In genomic region chr5:74112372-74112875, GRCh38 we compare ENCODE assay signal across 15 cellular contexts.
A peak's percentile ranks its signal among the peaks of the same experiment; 100 is the strongest.
DNase-seq lines count a peak whose midpoint lies in the region; FAIRE-seq and TF ChIP-seq lines count a peak whose summit lies in the region.
"Had no signal": no experiment of that assay in that cellular context is flagged by ENCODE, and none has a peak within 500 bp of the region (broad histone marks: within the 10 kb centered on the region; RNA-seq: fewer than 3 reads in every experiment).

No MANE protein-coding gene starts in this region.

- no peaks in the 10 kb centered on the region for H3F3A ChIP-seq in neural cell (ENCODE audit: insufficient read depth, low read length, poor library complexity, severe bottlenecking)

- no peaks in the 10 kb centered on the region for H3K36me3 ChIP-seq in KMS-11 (ENCODE audit: insufficient read depth)
- no peaks in the 10 kb centered on the region for H3K36me3 ChIP-seq in bronchial epithelial cell (ENCODE audit: control insufficient read depth, insufficient read depth, low read length)
- H3K36me3 ChIP-seq in neural cell (ENCODE audit: insufficient read depth, low read length): no peaks in the 10 kb centered on the region
- H3K36me3 ChIP-seq: Peyer's patch had no signal

- no peaks in the 10 kb centered on the region for H3K4me1 Mint-ChIP-seq in progenitor cell of endocrine pancreas (ENCODE audit: low read depth)
- H3K4me1 Mint-ChIP-seq: B cell; CD4-positive, alpha-beta memory T cell had no signal

- H3K9me3 ChIP-seq in neural cell (ENCODE audit: low read length): no peaks in the 10 kb centered on the region
- H3K9me3 ChIP-seq: Peyer's patch had no signal

- no peak for TF ChIP-seq CTCF in KMS-11 (conservative IDR thresholded peaks at IDR 0.05; ENCODE audit: low read depth, low read length)
- no peak for TF ChIP-seq CTCF in bronchial epithelial cell (IDR thresholded peaks at IDR 0.05; ENCODE audit: insufficient read depth, low read length, severe bottlenecking)
- TF ChIP-seq CTCF in neural cell (IDR thresholded peaks at IDR 0.05; ENCODE audit: poor library complexity, severe bottlenecking): no peak
- no peak for TF ChIP-seq CTCF in progenitor cell of endocrine pancreas (IDR thresholded peaks at IDR 0.05; ENCODE audit: unreplicated experiment)

- peak; percentile 4 for DNase-seq in COLO668 (lab: John Stamatoyannopoulos, UW; ENCODE audit: unreplicated experiment)
- DNase-seq in bronchial epithelial cell (ENCODE audit: low read depth): no peak
- no peak for DNase-seq in progenitor cell of endocrine pancreas (ENCODE audit: low spot score, unreplicated experiment)
- no peak for DNase-seq in NCI-H1092 treated with DMSO at 0.1 percent for 48 hours (lab: John Stamatoyannopoulos, UW)
- no peak for DNase-seq in DMS 273 treated with DMSO at 0.1 percent for 48 hours (lab: John Stamatoyannopoulos, UW)
- DNase-seq: HCEC 1CT, NCI-H187 treated with DMSO at 0.1 percent for 48 hours, NCI-H526 treated with DMSO at 0.1 percent for 48 hours, Peyer's patch, Right ventricle myocardium superior had no signal

- peak overlapping the region; percentile 42 for H3K4me2 ChIP-seq in KMS-11
- H3K4me2 ChIP-seq in neural cell (ENCODE audit: low read length): no peak overlapping the region

- no peaks in the 10 kb centered on the region for H3K9me3 Mint-ChIP-seq in progenitor cell of endocrine pancreas (ENCODE audit: low read depth)
- H3K9me3 Mint-ChIP-seq: T-helper 1 cell treated with Interleukin-12 subunit alpha and Interleukin-12 subunit beta and Interleukin-4 antibody, amounts not matched to agents 30 μg/mL and 1 μg/mL, for 36 hours had no signal

- peaks cover 35% of the 10 kb centered on the region for H3K4me1 ChIP-seq in KMS-11 (ENCODE audit: low read depth, poor library complexity, severe bottlenecking)
- H3K4me1 ChIP-seq: Peyer's patch had no signal

- no peaks in the 10 kb centered on the region for H3K27me3 Mint-ChIP-seq in progenitor cell of endocrine pancreas

- no peak overlapping the region for H3K4me3 Mint-ChIP-seq in progenitor cell of endocrine pancreas (ENCODE audit: low read depth)
- H3K4me3 Mint-ChIP-seq: B cell; CD4-positive, alpha-beta memory T cell; T-helper 1 cell treated with Interleukin-12 subunit alpha and Interleukin-12 subunit beta and Interleukin-4 antibody, amounts not matched to agents 30 μg/mL and 1 μg/mL, for 36 hours had no signal

- H3K27ac ChIP-seq in KMS-11 (no peak overlapping the region), neural cell (ENCODE audit: low read length) (peak overlapping the region; percentile 52)
- H3K27ac ChIP-seq: Peyer's patch had no signal

- peak; percentile 32 for FAIRE-seq in bronchial epithelial cell (lab: Jason Lieb, UNC)

- H3K27me3 ChIP-seq in KMS-11 (ENCODE audit: insufficient read depth, low read depth) (no peaks in the 10 kb centered on the region), bronchial epithelial cell (ENCODE audit: control insufficient read depth, insufficient read depth, low read length) (no peaks in the 10 kb centered on the region), neural cell (ENCODE audit: insufficient read depth, low read depth, low read length) (no peaks in the 10 kb centered on the region)
- H3K27me3 ChIP-seq: Peyer's patch had no signal

- H3K79me2 ChIP-seq in KMS-11 (ENCODE audit: insufficient read depth, low read depth) (no peaks in the 10 kb centered on the region), neural cell (replicated peaks; ENCODE audit: insufficient read depth, low read length) (no peaks in the 10 kb centered on the region)

- H4K20me1 ChIP-seq in KMS-11 (ENCODE audit: insufficient read depth) (no peaks in the 10 kb centered on the region), neural cell (ENCODE audit: insufficient read depth) (no peaks in the 10 kb centered on the region)

- H3K27ac Mint-ChIP-seq in progenitor cell of endocrine pancreas: no peak overlapping the region
- H3K27ac Mint-ChIP-seq: B cell; CD4-positive, alpha-beta memory T cell; T-helper 1 cell treated with Interleukin-12 subunit alpha and Interleukin-12 subunit beta and Interleukin-4 antibody, amounts not matched to agents 30 μg/mL and 1 μg/mL, for 36 hours had no signal

- H3K9ac ChIP-seq in KMS-11 (no peak overlapping the region), neural cell (ENCODE audit: low read length) (peak overlapping the region; percentile 6)

- H3K36me3 Mint-ChIP-seq in progenitor cell of endocrine pancreas (ENCODE audit: insufficient read depth): no peaks in the 10 kb centered on the region
- H3K36me3 Mint-ChIP-seq: CD4-positive, alpha-beta memory T cell had no signal

- no peaks in the 10 kb centered on the region for H3K9me2 ChIP-seq in neural cell (ENCODE audit: insufficient read depth, low read length)

- no peak for TF ChIP-seq EP300 in neural cell (conservative IDR thresholded peaks at IDR 0.05; ENCODE audit: poor library complexity, severe bottlenecking)

- 0 out of 2 replicates have a peak overlapping the region, but pooled peaks have one; percentile 34 for H2AFZ ChIP-seq in KMS-11 (ENCODE audit: low read depth)
- no peak overlapping the region for H2AFZ ChIP-seq in neural cell (ENCODE audit: low read depth, low read length)

- no peak overlapping the region for H3K4me3 ChIP-seq in KMS-11 (IDR thresholded peaks at IDR 0.05; ENCODE audit: insufficient read depth, low read depth, low read length)
- no peak overlapping the region for H3K4me3 ChIP-seq in bronchial epithelial cell (ENCODE audit: low read depth, low read length)
- no peak overlapping the region for H3K4me3 ChIP-seq in neural cell (ENCODE audit: low read length)
- H3K4me3 ChIP-seq: Peyer's patch had no signal

- TF ChIP-seq RAD21 in neural cell (conservative IDR thresholded peaks at IDR 0.05): no peak

TF ChIP-seq in neural cell, 6 proteins besides CTCF, POLR2A, EP300 and RAD21:
- no peak for TF ChIP-seq EZH2 (IDR thresholded peaks at IDR 0.05; ENCODE audit: borderline replicate concordance, insufficient read depth, low read length, poor library complexity, severe bottlenecking)
- TF ChIP-seq MXI1 (conservative IDR thresholded peaks at IDR 0.05; ENCODE audit: poor library complexity, severe bottlenecking): no peak
- TF ChIP-seq POLR2AphosphoS5 (IDR thresholded peaks at IDR 0.05): no peak
- no peak for TF ChIP-seq TAF1 (IDR thresholded peaks at IDR 0.05; ENCODE audit: low read depth)
- TF ChIP-seq SMC3 (conservative IDR thresholded peaks at IDR 0.05; ENCODE audit: poor library complexity): no peak
- no peak for TF ChIP-seq REST (IDR thresholded peaks at IDR 0.05; ENCODE audit: borderline replicate concordance)
